ENCODE assay signal across 2 cellular contexts in genomic region chr11:18197738-18198137, GRCh38. TPM values are rescaled to one million over a fixed set of nuclear protein-coding genes. Genes with fewer than 3 reads are reported as not detected.
"Had no signal": no experiment of that assay in that cellular context is flagged by ENCODE, and none has a peak within 500 bp of the region (broad histone marks: within the 10 kb centered on the region; RNA-seq: fewer than 3 reads in every experiment).

No MANE protein-coding gene starts in this region.

RNA-seq across cellular contexts. Expression of gene MRGPRX4, which starts 25.1 kb away (rescaled TPM):
- total RNA-seq: G401, GM12878 had no signal
- polyA plus RNA-seq: GM12878 had no signal

RNA-seq across cellular contexts. Expression of gene SAA4, which starts 38.9 kb away (rescaled TPM):
- total RNA-seq: G401, GM12878 had no signal
- polyA plus RNA-seq: GM12878 had no signal

RNA-seq across cellular contexts. Expression of gene SAA2, which starts 50.7 kb away (rescaled TPM):
- total RNA-seq: G401 had no signal
